Comparison of ENCODE assay signal across 8 cellular contexts in the genomic region with DNA sequence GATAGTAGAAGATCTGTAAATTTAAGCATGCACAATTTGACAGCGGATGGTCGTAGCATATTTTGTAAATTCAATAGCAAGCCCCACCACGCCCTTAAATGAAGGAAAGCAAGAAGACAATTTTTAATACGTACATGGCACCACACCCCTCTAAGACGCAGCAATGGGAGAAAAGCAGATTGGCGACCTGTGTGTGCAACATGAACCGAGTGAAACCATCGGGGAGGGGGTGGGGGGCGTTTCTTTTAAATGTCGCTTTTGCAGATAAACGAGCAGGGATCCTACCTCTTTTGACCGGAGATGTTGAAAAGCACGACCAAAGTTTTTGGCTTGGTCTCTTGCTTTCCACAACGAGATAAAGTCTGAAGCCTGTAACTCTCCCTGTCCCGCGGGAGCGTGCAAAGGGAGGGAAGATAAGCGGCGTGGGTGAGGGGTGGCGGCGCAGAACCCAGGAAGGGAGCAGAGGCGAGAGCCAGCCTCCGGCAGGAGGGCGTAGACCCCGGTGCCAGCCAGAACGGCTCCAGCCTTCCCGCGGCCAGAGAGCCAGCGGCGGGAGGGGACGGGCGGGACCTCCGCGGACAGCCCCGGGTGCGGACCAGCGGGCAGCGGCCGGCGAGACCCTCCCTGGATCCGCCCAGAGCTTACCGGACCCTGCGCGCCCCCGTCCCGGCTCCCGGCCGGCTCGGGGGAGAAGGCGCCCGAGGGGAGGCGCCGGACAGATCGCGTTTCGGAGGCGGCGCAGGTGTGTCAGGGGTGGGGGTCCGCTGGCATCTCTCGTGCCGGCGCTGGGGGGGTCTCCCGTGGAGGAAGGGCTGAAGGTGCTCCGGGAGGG. TPM values are rescaled to one million over a fixed set of nuclear protein-coding genes. Genes with fewer than 3 reads are reported as not detected.
A peak's percentile ranks its signal among the peaks of the same experiment; 100 is the strongest.
DNase-seq lines count a peak whose midpoint lies in the region; ATAC-seq, FAIRE-seq and TF ChIP-seq lines count a peak whose summit lies in the region.

A gene with protein sequence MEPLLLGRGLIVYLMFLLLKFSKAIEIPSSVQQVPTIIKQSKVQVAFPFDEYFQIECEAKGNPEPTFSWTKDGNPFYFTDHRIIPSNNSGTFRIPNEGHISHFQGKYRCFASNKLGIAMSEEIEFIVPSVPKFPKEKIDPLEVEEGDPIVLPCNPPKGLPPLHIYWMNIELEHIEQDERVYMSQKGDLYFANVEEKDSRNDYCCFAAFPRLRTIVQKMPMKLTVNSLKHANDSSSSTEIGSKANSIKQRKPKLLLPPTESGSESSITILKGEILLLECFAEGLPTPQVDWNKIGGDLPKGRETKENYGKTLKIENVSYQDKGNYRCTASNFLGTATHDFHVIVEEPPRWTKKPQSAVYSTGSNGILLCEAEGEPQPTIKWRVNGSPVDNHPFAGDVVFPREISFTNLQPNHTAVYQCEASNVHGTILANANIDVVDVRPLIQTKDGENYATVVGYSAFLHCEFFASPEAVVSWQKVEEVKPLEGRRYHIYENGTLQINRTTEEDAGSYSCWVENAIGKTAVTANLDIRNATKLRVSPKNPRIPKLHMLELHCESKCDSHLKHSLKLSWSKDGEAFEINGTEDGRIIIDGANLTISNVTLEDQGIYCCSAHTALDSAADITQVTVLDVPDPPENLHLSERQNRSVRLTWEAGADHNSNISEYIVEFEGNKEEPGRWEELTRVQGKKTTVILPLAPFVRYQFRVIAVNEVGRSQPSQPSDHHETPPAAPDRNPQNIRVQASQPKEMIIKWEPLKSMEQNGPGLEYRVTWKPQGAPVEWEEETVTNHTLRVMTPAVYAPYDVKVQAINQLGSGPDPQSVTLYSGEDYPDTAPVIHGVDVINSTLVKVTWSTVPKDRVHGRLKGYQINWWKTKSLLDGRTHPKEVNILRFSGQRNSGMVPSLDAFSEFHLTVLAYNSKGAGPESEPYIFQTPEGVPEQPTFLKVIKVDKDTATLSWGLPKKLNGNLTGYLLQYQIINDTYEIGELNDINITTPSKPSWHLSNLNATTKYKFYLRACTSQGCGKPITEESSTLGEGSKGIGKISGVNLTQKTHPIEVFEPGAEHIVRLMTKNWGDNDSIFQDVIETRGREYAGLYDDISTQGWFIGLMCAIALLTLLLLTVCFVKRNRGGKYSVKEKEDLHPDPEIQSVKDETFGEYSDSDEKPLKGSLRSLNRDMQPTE (N-terminal part only) (plus strand): TSS at position 442 of the 832 bp plus-strand sequence. CDS start 123,014 bp downstream, outside the sequence.

- CTCF ChIA-PET in AG04450 (lab: Charles Lee) = interaction anchor here (1.1 kb wide), 1 partner anchor 158 kb away, joined by 5 read pairs; no protein-coding TSS in a partner anchor

- H3K27me3 ChIP-seq in AG04450 (ENCODE audit: control insufficient read depth, insufficient read depth, low read length) (peaks cover 38% of the 10 kb centered on the region), bronchial epithelial cell (ENCODE audit: control insufficient read depth, insufficient read depth, low read length) (peaks cover 19% of the 10 kb centered on the region)

- no peaks in the 10 kb centered on the region; the same call in 1 of the 2 replicates for H3K9me3 ChIP-seq in AG04450 (ENCODE audit: control insufficient read depth, insufficient read depth, low read length)

- peak; percentile 27 for ATAC-seq in HG02759 (IDR thresholded peaks at IDR 0.05; ENCODE audit: unreplicated experiment)
- ATAC-seq in HG02852 (IDR thresholded peaks at IDR 0.05; ENCODE audit: unreplicated experiment) = no peak

- POLR2A ChIA-PET in AG04450 (lab: Yijun Ruan, JAX) = no interaction called here

- no peak for FAIRE-seq in bronchial epithelial cell (lab: Jason Lieb, UNC)

- H3K36me3 Mint-ChIP-seq in mesothelial cell of epicardium = no peaks in the 10 kb centered on the region

- TF ChIP-seq CTCF in AG04450 (IDR thresholded peaks at IDR 0.05; ENCODE audit: low read depth, low read length) (no peak), bronchial epithelial cell (IDR thresholded peaks at IDR 0.05; ENCODE audit: insufficient read depth, low read length, severe bottlenecking) (no peak), mesothelial cell of epicardium (IDR thresholded peaks at IDR 0.05; ENCODE audit: unreplicated experiment) (no peak)

- no peak within 1 kb of the TSS for H3K27ac ChIP-seq in AG04450 (ENCODE audit: low read depth, low read length)

- H3K27me3 Mint-ChIP-seq in mesothelial cell of epicardium (ENCODE audit: low read depth) = peaks cover 90% of the 10 kb centered on the region

- H3K36me3 ChIP-seq in bronchial epithelial cell (ENCODE audit: control insufficient read depth, insufficient read depth, low read length) = no peaks in the 10 kb centered on the region

- no peak within 1 kb of the TSS for H3K27ac Mint-ChIP-seq in mesothelial cell of epicardium

- H3K4me3 Mint-ChIP-seq in mesothelial cell of epicardium = peak within 1 kb of the TSS; percentile 68

- peaks cover 7% of the 10 kb centered on the region for H3K4me1 Mint-ChIP-seq in mesothelial cell of epicardium

- no peak for DNase-seq in AG04450 (ENCODE audit: low read depth, low spot score)
- no peak for DNase-seq in bronchial epithelial cell (ENCODE audit: low read depth)
- DNase-seq in mesothelial cell of epicardium (ENCODE audit: low spot score in 2 of 2, unreplicated experiment in 2 of 2) = peak; percentile 19 to 51
- no peak for DNase-seq in activated CD4-positive, alpha-beta T cell treated with anti-CD3 and anti-CD28 coated beads, Interleukin-2, amount 50 U/mL, for 4 hours
- DNase-seq in stimulated activated CD8-positive, alpha-beta memory T cell treated with anti-CD3 and anti-CD28 coated beads, Interleukin-4, amount 100 ng/mL, for 48 hours = no peak
- DNase-seq in inferior parietal cortex (ENCODE audit: extremely low spot score) = no peak

- H3K9me3 Mint-ChIP-seq in mesothelial cell of epicardium = no peaks in the 10 kb centered on the region

- H3K4me3 ChIP-seq in AG04450 (ENCODE audit: low read depth, low read length) (peak within 1 kb of the TSS; percentile 57), bronchial epithelial cell (ENCODE audit: low read depth, low read length) (peak within 1 kb of the TSS; percentile 18)

RNA-seq across cellular contexts. Expression of the gene that starts here (rescaled TPM):
- 0.25 and 0.40 TPM in 2 replicates for polyA plus RNA-seq in AG04450 (2011; rRNA removed)
- 0.28 and 1.3 TPM in 2 replicates for polyA minus RNA-seq in AG04450 (2011; rRNA and poly(A)+ RNA removed)
- total RNA-seq in bronchial epithelial cell = 0.26 TPM in 2 replicates
- not detected in 3 replicates for total RNA-seq in mesothelial cell of epicardium

Comparison
In these comparisons a context has a peak if more than half of its experiments do, and no peak if none do; other contexts are left out.
1. Peak in DNase-seq in mesothelial cell of epicardium; RNA of the gene not detected or under 1 TPM.